Comparison of ENCODE assay signal across 5 cellular contexts in the genomic region with DNA sequence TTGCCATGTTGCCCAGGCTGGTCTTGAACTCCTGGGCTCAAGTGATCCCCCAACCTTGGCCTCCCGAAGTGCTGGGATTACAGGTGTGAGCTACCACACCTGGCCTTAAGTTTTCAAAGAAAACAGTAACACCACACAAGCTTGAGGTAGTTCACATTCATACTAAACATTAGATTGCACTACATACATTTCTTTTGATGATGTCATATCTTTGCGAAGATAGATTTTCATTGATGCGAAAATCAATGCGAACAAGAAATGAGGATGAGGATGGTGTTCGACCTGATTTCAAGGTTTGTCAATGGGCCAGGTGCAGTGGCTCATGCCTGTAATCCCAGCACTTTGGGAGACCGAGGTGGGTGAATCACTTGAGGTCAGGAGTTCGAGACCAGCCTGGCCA. TPM values are rescaled to one million over a fixed set of nuclear protein-coding genes. Genes with fewer than 3 reads are reported as not detected.
DNase-seq lines count a peak whose midpoint lies in the region; ATAC-seq, FAIRE-seq and TF ChIP-seq lines count a peak whose summit lies in the region.
"Not testable (repeated sequence)": the region's sequence is repeated elsewhere in the genome, so short reads cannot be mapped to it uniquely, and the experiment has no call there.
"Had no signal": no experiment of that assay in that cellular context is flagged by ENCODE, and none has a peak within 500 bp of the region (broad histone marks: within the 10 kb centered on the region; RNA-seq: fewer than 3 reads in every experiment).

No MANE protein-coding gene starts in this region.

- in situ Hi-C loops in GM12878 (cut with MboI); K562 (cut with MboI): not testable (repeated sequence)
- in situ Hi-C loops in HepG2 (cut with HindIII; ENCODE audit: extremely low pct_ligation_motif_present, low pct_unique_long_range_greater_than_20kb), result loop anchor here (25.0 kb wide), 1 partner anchor 754 kb away; no protein-coding TSS in a partner anchor

- TF ChIP-seq POLR2A in GM12878 (IDR thresholded peaks at IDR 0.05; ENCODE audit: low read depth, low read length); K562 (conservative IDR thresholded peaks at IDR 0.05); HepG2 (IDR thresholded peaks at IDR 0.05; ENCODE audit: insufficient read depth in 1 of 2, low read depth in 2 of 2, low read length in 2 of 2): not testable (repeated sequence)

- not testable (repeated sequence) for BruUV-seq in GM12878 (replicated peaks; lab: Mats Ljungman, UMichigan); K562 (replicated peaks; lab: Mats Ljungman, UMichigan); HepG2 (replicated peaks; lab: Mats Ljungman, UMichigan)

- not testable (repeated sequence) for H3K4me3 ChIP-seq in HEK293 (ENCODE audit: low read depth, low read length); GM12878; K562; HepG2 (replicated peaks in 1 of 3; ENCODE audit: insufficient read depth in 1 of 3, low read depth in 2 of 3, low read length in 3 of 3)

- not testable (repeated sequence) for H3K4me2 ChIP-seq in GM12878 (ENCODE audit: control insufficient read depth, insufficient read depth); K562 (ENCODE audit: insufficient read depth, low read length); HepG2 (ENCODE audit: low read depth, low read length)

- not testable (repeated sequence) for H3K79me2 ChIP-seq in GM12878 (ENCODE audit: control insufficient read depth, insufficient read depth, low read length); K562 (ENCODE audit: control insufficient read depth, insufficient read depth, low read length); HepG2 (ENCODE audit: insufficient read depth, low read length)

- H3K27ac ChIP-seq in HEK293 (ENCODE audit: extremely low read depth, low read depth, low read length); GM12878 (ENCODE audit: control insufficient read depth, insufficient read depth); K562 (ENCODE audit: extremely low read depth, low read depth, low read length); HepG2 (ENCODE audit: extremely low read length, insufficient read depth, low read length): not testable (repeated sequence)

- TF ChIP-seq CTCF in HEK293 (tag by site-specific recombination; IDR thresholded peaks at IDR 0.05); GM12878 (IDR thresholded peaks at IDR 0.05 in 2 of 3, conservative IDR thresholded peaks at IDR 0.05 in 1 of 3; ENCODE audit: control insufficient read depth in 2 of 3, extremely low read depth in 1 of 3, insufficient read depth in 1 of 3, low read depth in 3 of 3, low read length in 3 of 3); K562 (IDR thresholded peaks at IDR 0.05 in 2 of 3, conservative IDR thresholded peaks at IDR 0.05 in 1 of 3; ENCODE audit: insufficient read depth in 2 of 3, low read depth in 1 of 3, low read length in 3 of 3); HepG2 (CRISPR knock-in tag; IDR thresholded peaks at IDR 0.05): not testable (repeated sequence)

- FAIRE-seq in GM12878 (lab: Jason Lieb, UNC); K562 (lab: Jason Lieb, UNC); HepG2 (lab: Jason Lieb, UNC): not testable (repeated sequence)

- not testable (repeated sequence) for H2AFZ ChIP-seq in GM12878 (ENCODE audit: control insufficient read depth, low read depth, low read length); K562 (ENCODE audit: low read depth, low read length); HepG2 (ENCODE audit: low read length)

- 71% methylated on average over 7 of the region's 7 CpGs for WGBS in GM12878 (ENCODE audit: insufficient coverage, insufficient replicate concordance, low lambda C conversion rate, missing lambda C conversion rate)
- 37% methylated on average over 7 of the region's 7 CpGs for WGBS in K562 (ENCODE audit: insufficient coverage, low coverage, missing lambda C conversion rate)
- whole genome bisulfite sequencing in HepG2 (ENCODE audit: low lambda C conversion rate), result 66% methylated on average over 7 of the region's 7 CpGs

- DNase-seq in GM12878 (ENCODE audit: low read depth, low spot score); K562 (ENCODE audit: extremely low read depth in 1 of 4, low spot score in 3 of 4); HepG2 (ENCODE audit: low spot score): not testable (repeated sequence)

- not testable (repeated sequence) for ATAC-seq in GM12878, K562, HepG2

- H3K9me1 ChIP-seq in K562 (ENCODE audit: control insufficient read depth, insufficient read depth, low read length), result not testable (repeated sequence)

- intact Hi-C loops in GM12878 (cut with micrococcal nuclease; ENCODE audit: unreplicated experiment); K562 (cut with micrococcal nuclease); HepG2 (cut with micrococcal nuclease; ENCODE audit: unreplicated experiment): not testable (repeated sequence)

- not testable (repeated sequence) for H3K27me3 ChIP-seq in GM12878 (replicated peaks in 1 of 2; ENCODE audit: control insufficient read depth in 2 of 2, insufficient read depth in 2 of 2, low read length in 1 of 2); HepG2 (ENCODE audit: control insufficient read depth in 1 of 2, insufficient read depth in 2 of 2, low read length in 2 of 2)
- H3K27me3 ChIP-seq in K562 (ENCODE audit: control insufficient read depth in 2 of 2, insufficient read depth in 2 of 2, low read length in 2 of 2), result peaks cover 23 to 46% of the 10 kb centered on the region in 2 experiments; a peak in 4 of 5 replicates

- TF ChIP-seq RAD21 in GM12878 (IDR thresholded peaks at IDR 0.05; ENCODE audit: insufficient read depth, low read depth, low read length); K562 (CRISPR knock-in tag; conservative IDR thresholded peaks at IDR 0.05 in 1 of 2, IDR thresholded peaks at IDR 0.05 in 1 of 2); HepG2 (CRISPR knock-in tag; IDR thresholded peaks at IDR 0.05): not testable (repeated sequence)

- not testable (repeated sequence) for H3K9me3 ChIP-seq in HEK293 (ENCODE audit: control insufficient read depth, insufficient read depth, low read depth, low read length); GM12878 (replicated peaks; ENCODE audit: control insufficient read depth, insufficient read depth, low read length); K562 (replicated peaks; ENCODE audit: control insufficient read depth, insufficient read depth, low read depth, low read length); HepG2 (ENCODE audit: low read length)

- TF ChIP-seq EP300 in GM12878 (IDR thresholded peaks at IDR 0.05; ENCODE audit: borderline replicate concordance in 1 of 2, control insufficient read depth in 1 of 2, low read depth in 2 of 2, low read length in 2 of 2); K562 (IDR thresholded peaks at IDR 0.05; ENCODE audit: low read length); HepG2 (IDR thresholded peaks at IDR 0.05; ENCODE audit: low read depth in 2 of 2, low read length in 2 of 2); HepG2 (CRISPR knock-in tag; IDR thresholded peaks at IDR 0.05; ENCODE audit: borderline replicate concordance): not testable (repeated sequence)

- RAD21 ChIA-PET in GM12878 (lab: Charles Lee; ENCODE audit: unreplicated experiment), result interaction anchor here (0.8 kb wide), 1 partner anchor 29 kb away, joined by 3 read pairs; no protein-coding TSS in a partner anchor

- SMC1A ChIA-PET in GM12878 (lab: Charles Lee; ENCODE audit: uncharacterized antibody, unreplicated experiment), result not testable (repeated sequence)

- not testable (repeated sequence) for H3K9ac ChIP-seq in GM12878 (ENCODE audit: control insufficient read depth, insufficient read depth, low read length); K562 (ENCODE audit: insufficient read depth in 1 of 2, low read depth in 2 of 2, low read length in 2 of 2); HepG2 (ENCODE audit: insufficient read depth, low read depth, low read length)

- POLR2A ChIA-PET in HEK293 (lab: Yijun Ruan, JAX), result interaction anchor here (0.9 kb wide), 1 partner anchor 28 kb away, joined by 3 read pairs; no protein-coding TSS in a partner anchor
- POLR2A ChIA-PET in GM12878 (lab: Charles Lee); HepG2 (lab: Yijun Ruan, JAX): not testable (repeated sequence)
- POLR2A ChIA-PET in K562 (lab: Yijun Ruan, JAX), result interaction anchor here (0.8 kb wide), 1 partner anchor 1170 kb away, joined by 3 read pairs; no protein-coding TSS in a partner anchor

- CTCF ChIA-PET in HEK293 (lab: Yijun Ruan, JAX), result interaction anchor here (0.6 to 0.7 kb wide), 3 partner anchors 68 to 705 kb away, joined by 3 read pairs; no protein-coding TSS in a partner anchor
- CTCF ChIA-PET in GM12878 (lab: Yijun Ruan, JAX), result interaction anchor here (1.0 kb wide), 1 partner anchor 9 kb away, joined by 4 read pairs; no protein-coding TSS in a partner anchor
- CTCF ChIA-PET in K562 (lab: Yijun Ruan, JAX; ENCODE audit: low intra/inter-chr PET ratio); HepG2 (lab: Yijun Ruan, JAX; ENCODE audit: low intra/inter-chr PET ratio, low total read pairs): not testable (repeated sequence)

- H4K20me1 ChIP-seq in GM12878 (ENCODE audit: control insufficient read depth, insufficient read depth); K562 (replicated peaks; ENCODE audit: control insufficient read depth, insufficient read depth, low read length); HepG2 (ENCODE audit: insufficient read depth, low read length): not testable (repeated sequence)

- H3K36me3 ChIP-seq in HEK293 (ENCODE audit: control insufficient read depth in 2 of 2, insufficient read depth in 1 of 2, low read length in 2 of 2); GM12878 (ENCODE audit: control insufficient read depth in 2 of 2, insufficient read depth in 2 of 2, low read length in 1 of 2); K562 (ENCODE audit: control insufficient read depth, insufficient read depth, low read length); HepG2 (replicated peaks in 1 of 2; ENCODE audit: control insufficient read depth in 1 of 2, insufficient read depth in 2 of 2, low read length in 2 of 2): not testable (repeated sequence)

- not testable (repeated sequence) for H3K4me1 ChIP-seq in HEK293 (ENCODE audit: control insufficient read depth, insufficient read depth, low read length); GM12878 (ENCODE audit: control insufficient read depth, insufficient read depth, low read length); K562 (replicated peaks in 1 of 2; ENCODE audit: control insufficient read depth in 2 of 2, insufficient read depth in 2 of 2, low read length in 2 of 2); HepG2 (ENCODE audit: insufficient read depth, low read length)

RNA-seq across cellular contexts. Expression of gene MDGA1, which starts 36.0 kb away (rescaled TPM):
- 0.67 and 1.2 TPM in 2 replicates for total RNA-seq in GM12878 (2013; cell fraction: nucleolus; rRNA removed)
- total RNA-seq in GM12878 (2014; rRNA removed) (1.1 and 2.0 TPM in 2 replicates), GM12878 (2014; rRNA removed; fragmentation: Illumina TruSeq; extraction: Trizol) (0.54 and 0.60 TPM in 2 replicates), GM12878 (2021) (2.2 and 3.0 TPM in 2 replicates), K562 (2014; rRNA removed) (0.50 and 0.57 TPM in 2 replicates), K562 (2014; rRNA removed; fragmentation: Illumina TruSeq; extraction: Trizol) (0.62 and 0.83 TPM in 2 replicates), K562 (2015; rRNA removed; fragmentation: Illumina TruSeq; extraction: Trizol) (0.14 and 0.49 TPM in 2 replicates), K562 (2021) (2.2 and 3.2 TPM in 2 replicates), HepG2 (2016; rRNA removed; fragmentation: Illumina TruSeq; extraction: Trizol) (not detected in 2 replicates)
- 0.10 TPM for polyA plus RNA-seq in GM12878 (2011; ENCODE audit: low read depth)
- polyA plus RNA-seq in GM12878 (2011; rRNA removed) (0.15 and 0.19 TPM in 2 replicates), GM12878 (2014; fragmentation: Illumina TruSeq; extraction: Trizol) (1.1 and 2.2 TPM in 2 replicates), GM12878 (2014; fragmentation: Nextera tagmentation; extraction: Ambion mirVana) (under 1 TPM; 0.02 to 0.26 TPM), GM12878 (2014; rRNA removed) (0.94 and 1.00 TPM in 2 replicates), GM12878 (2016; fragmentation: Nextera tagmentation; extraction: Ambion mirVana) (under 1 TPM in 1 of 2 experiments, not detected in 1; 0.90 TPM), K562 (2011; rRNA removed) (0.34 and 2.1 TPM in 2 replicates), K562 (2014; fragmentation: Illumina TruSeq; extraction: Trizol) (0.73 and 1.3 TPM in 2 replicates), K562 (2014; fragmentation: Nextera tagmentation; extraction: Ambion mirVana) (under 1 TPM; 0.18 to 0.31 TPM), K562 (2014; rRNA removed) (1.4 and 2.0 TPM in 2 replicates), HepG2 (2011; rRNA removed) (under 0.01 TPM in 1 of 2 replicates, not detected in the other)
- 0.09 and 0.40 TPM in 2 replicates for polyA plus RNA-seq in GM12878 (2011; cell fraction: cytosol; rRNA removed)
- 0.27 and 0.76 TPM in 2 replicates for polyA plus RNA-seq in GM12878 (2011; cell fraction: nucleus; rRNA removed)
- 0.14 and 0.83 TPM in 2 replicates for polyA plus RNA-seq in GM12878 (2012)
- 0.22 and 0.77 TPM in 2 replicates for polyA minus RNA-seq in GM12878 (2011; rRNA and poly(A)+ RNA removed)
- not detected in 2 replicates for polyA minus RNA-seq in GM12878 (2011; cell fraction: cytosol; rRNA and poly(A)+ RNA removed)
- polyA minus RNA-seq in GM12878 (2011; cell fraction: nucleus; rRNA and poly(A)+ RNA removed), result 0.36 and 0.48 TPM in 2 replicates
- 3.1 and 9.7 TPM in 2 replicates for total RNA-seq in K562 (2011; cell fraction: chromatin; rRNA removed; ENCODE audit: low replicate concordance)
- total RNA-seq in K562 (2011; cell fraction: nucleolus; rRNA removed), result 2.6 and 5.3 TPM in 2 replicates
- 3.7 and 6.1 TPM in 2 replicates for total RNA-seq in K562 (2011; cell fraction: nucleoplasm; rRNA removed)
- 0.37 and 4.5 TPM in 2 replicates for polyA plus RNA-seq in K562 (2011; cell fraction: cytosol; rRNA removed)
- 0.86 and 9.4 TPM in 2 replicates for polyA plus RNA-seq in K562 (2011; cell fraction: nucleus; rRNA removed)
- 0.86 and 2.0 TPM in 2 replicates for polyA plus RNA-seq in K562 (2012)
- 0.33 and 2.5 TPM in 2 replicates for polyA minus RNA-seq in K562 (2011; rRNA and poly(A)+ RNA removed)
- polyA minus RNA-seq in K562 (2011; cell fraction: cytosol; rRNA and poly(A)+ RNA removed), result 1.6 TPM in 1 of 2 replicates, not detected in the other
- 0.56 and 3.8 TPM in 2 replicates for polyA minus RNA-seq in K562 (2011; cell fraction: nucleus; rRNA and poly(A)+ RNA removed)
- not detected in 2 replicates for total RNA-seq in HepG2 (2016; cell fraction: cytosol; rRNA removed; fragmentation: Illumina TruSeq; extraction: Trizol; ENCODE audit: low read depth)
- total RNA-seq in HepG2 (2016; cell fraction: insoluble cytoplasmic fraction; rRNA removed; fragmentation: Illumina TruSeq; extraction: Trizol), result not detected in 2 replicates
- not detected in 2 replicates for total RNA-seq in HepG2 (2016; cell fraction: membrane; rRNA removed; fragmentation: Illumina TruSeq; extraction: Trizol)
- total RNA-seq in HepG2 (2016; cell fraction: nucleus; rRNA removed; fragmentation: Illumina TruSeq; extraction: Trizol), result not detected in 2 replicates
- polyA plus RNA-seq in HepG2 (2011; cell fraction: cytosol; rRNA removed), result 0.12 TPM in 1 of 2 replicates, not detected in the other
- 0.05 TPM in 1 of 2 replicates, not detected in the other for polyA plus RNA-seq in HepG2 (2011; cell fraction: nucleus; rRNA removed)
- polyA plus RNA-seq in HepG2 (2012), result not detected in 2 replicates
- not detected in 2 replicates for polyA plus RNA-seq in HepG2 (2016; cell fraction: cytosol; fragmentation: Illumina TruSeq; extraction: Trizol; ENCODE audit: low read depth)
- polyA plus RNA-seq in HepG2 (2016; cell fraction: insoluble cytoplasmic fraction; fragmentation: Illumina TruSeq; extraction: Trizol; ENCODE audit: low read depth), result not detected in 2 replicates
- polyA plus RNA-seq in HepG2 (2016; cell fraction: membrane; fragmentation: Illumina TruSeq; extraction: Trizol; ENCODE audit: low read depth), result not detected in 2 replicates
- polyA plus RNA-seq in HepG2 (2016; cell fraction: nucleus; fragmentation: Illumina TruSeq; extraction: Trizol; ENCODE audit: insufficient read depth, low read depth), result not detected in 2 replicates
- polyA minus RNA-seq in HepG2 (2011; rRNA and poly(A)+ RNA removed; ENCODE audit: low replicate concordance), result 0.44 TPM in 1 of 2 replicates, not detected in the other
- not detected in 2 replicates for polyA minus RNA-seq in HepG2 (2011; cell fraction: cytosol; rRNA and poly(A)+ RNA removed)
- polyA minus RNA-seq in HepG2 (2011; cell fraction: nucleus; rRNA and poly(A)+ RNA removed), result not detected in 2 replicates
- polyA plus RNA-seq: CD14-positive monocyte had no signal
